In genomic region chr3:8554725-8555621, GRCh38 we compare ENCODE assay signal across 11 cellular contexts. TPM values are rescaled to one million over a fixed set of nuclear protein-coding genes. Genes with fewer than 3 reads are reported as not detected.
A peak's percentile ranks its signal among the peaks of the same experiment; 100 is the strongest.
DNase-seq lines count a peak whose midpoint lies in the region; FAIRE-seq lines count a peak whose summit lies in the region.
"Had no signal": no experiment of that assay in that cellular context is flagged by ENCODE, and none has a peak within 500 bp of the region (broad histone marks: within the 10 kb centered on the region; RNA-seq: fewer than 3 reads in every experiment).

No MANE protein-coding gene starts in this region.

- H2AFZ ChIP-seq in GM23248: peak overlapping the region; percentile 48

- H3K36me3 ChIP-seq in GM23248 (ENCODE audit: low read depth): peaks cover 42% of the 10 kb centered on the region

- DNase-seq in GM23248 (peak; percentile 83), amniotic epithelial cell (ENCODE audit: low read depth) (peak; percentile 84), hepatic stellate cell (ENCODE audit: low spot score) (peak; percentile 80), RPMI8226 (no peak), RCC 7860 (ENCODE audit: low spot score) (no peak), NCI-H526 treated with DMSO at 0.1 percent for 48 hours (lab: John Stamatoyannopoulos, UW) (no peak), RKO (ENCODE audit: low spot score) (no peak)
- DNase-seq: naive thymus-derived CD4-positive, alpha-beta T cell; NCI-H2107 had no signal

- H3K27ac ChIP-seq in GM23248 (peak overlapping the region; percentile 74), skin epidermis (peak overlapping the region in 18 of 21 experiments; percentile 8 to 83 (median 64))

- H3K27me3 ChIP-seq in GM23248 (replicated peaks; ENCODE audit: insufficient read depth): no peaks in the 10 kb centered on the region

- WGBS in GM23248 (ENCODE audit: low coverage in 1 of 2, low lambda C conversion rate in 2 of 2, missing lambda C conversion rate in 2 of 2), 2 experiments: 19 to 20% methylated on average over 17 to 19 of the region's 19 CpGs

- no peaks in the 10 kb centered on the region for H3K9me2 ChIP-seq in GM23248 (ENCODE audit: insufficient read depth)

- no peaks in the 10 kb centered on the region for H3K79me2 ChIP-seq in GM23248 (ENCODE audit: insufficient read depth)

- no peak overlapping the region; the same call in 1 of the 2 replicates for H3K4me3 ChIP-seq in GM23248
- no peak overlapping the region for H3K4me3 ChIP-seq in skin epidermis

- in situ Hi-C loops in GM23248 (cut with MboI): no loop called here

- peaks cover 52% of the 10 kb centered on the region for H3F3A ChIP-seq in GM23248 (ENCODE audit: insufficient read depth)

- no peaks in the 10 kb centered on the region for H4K20me1 ChIP-seq in GM23248 (ENCODE audit: insufficient read depth)

- FAIRE-seq in RCC 7860 (lab: Jason Lieb, UNC): no peak
- FAIRE-seq: colon had no signal

- no peaks in the 10 kb centered on the region for H3K9me3 ChIP-seq in GM23248 (ENCODE audit: low read depth)

- H3K9ac ChIP-seq in GM23248: peak overlapping the region; percentile 54

- H3K4me2 ChIP-seq in GM23248 (ENCODE audit: unreplicated experiment): peak overlapping the region; percentile 52

- H3K4me1 ChIP-seq in GM23248 (ENCODE audit: insufficient read depth): peaks cover 22% of the 10 kb centered on the region

RNA-seq across cellular contexts. Expression of gene LMCD1, which starts 53.4 kb away (rescaled TPM):
- total RNA-seq in GM23248 (2014; rRNA removed; shearing (Covaris generic)): 149 and 259 TPM in 2 replicates
- 187 and 189 TPM in 2 replicates for polyA plus RNA-seq in GM23248 (2016; fragmentation: Nextera tagmentation; extraction: Ambion mirVana)
- polyA plus RNA-seq: naive thymus-derived CD4-positive, alpha-beta T cell had no signal

Comparison
In these comparisons a context has a peak if more than half of its experiments do, and no peak if none do; other contexts are left out.
1. DNase-seq: peak in GM23248 (single experiment), amniotic epithelial cell (single experiment) and hepatic stellate cell (single experiment); none in RPMI8226 (single experiment), RCC 7860 (single experiment), NCI-H526 treated with DMSO at 0.1 percent for 48 hours (single experiment) and RKO (single experiment).